8 cellular contexts compared by ENCODE assay signal in the genomic region with DNA sequence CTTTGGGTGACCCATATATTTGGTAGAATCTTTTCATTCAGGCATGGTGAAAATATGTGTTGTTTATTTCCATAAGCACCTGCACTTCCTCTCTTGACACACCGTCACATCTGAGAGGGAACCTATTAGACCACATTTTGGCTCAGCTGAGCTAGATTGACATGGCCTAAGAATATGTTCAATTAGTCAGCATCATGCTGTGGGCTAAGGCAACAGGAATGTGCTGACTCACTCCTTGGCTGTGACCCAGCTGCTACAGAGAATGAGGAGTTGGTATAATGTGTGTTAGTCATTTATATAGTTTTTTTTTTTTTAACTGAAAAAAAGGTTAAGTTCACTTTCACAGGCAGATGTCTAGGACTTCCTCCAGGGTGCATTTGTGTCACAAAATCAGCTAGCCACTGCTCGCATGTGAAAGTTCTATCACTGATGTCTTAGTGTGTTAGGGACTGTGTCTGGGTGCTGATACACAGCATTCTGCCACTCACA.
DNase-seq lines count a peak whose midpoint lies in the region; ATAC-seq and TF ChIP-seq lines count a peak whose summit lies in the region.

No MANE protein-coding gene starts in this region.

- ATAC-seq in GM21423 (IDR thresholded peaks at IDR 0.05; ENCODE audit: unreplicated experiment) = peak; percentile 96
- peak; percentile 94 for ATAC-seq in HG03558 (IDR thresholded peaks at IDR 0.05; ENCODE audit: extremely low read depth, unreplicated experiment)

- POLR2A ChIA-PET in activated CD4-positive, alpha-beta T cell treated with anti-CD3 and anti-CD28 coated beads, Interleukin-2, amount 10 ng/mL, durations not matched to agents 7 days and 5 days (lab: Charles Lee) = no interaction called here

- H3K27ac Mint-ChIP-seq in activated CD4-positive, alpha-beta T cell treated with anti-CD3 and anti-CD28 coated beads, Interleukin-2, amount 10 ng/mL, durations not matched to agents 7 days and 5 days = no peak overlapping the region

- TF ChIP-seq CTCF in vagina (IDR thresholded peaks at IDR 0.05) = no peak

- no peaks in the 10 kb centered on the region for H3K27me3 ChIP-seq in vagina

- no peaks in the 10 kb centered on the region for H3K9me3 ChIP-seq in vagina

- no peaks in the 10 kb centered on the region for H3K9me3 Mint-ChIP-seq in activated CD4-positive, alpha-beta T cell treated with anti-CD3 and anti-CD28 coated beads, Interleukin-2, amount 10 ng/mL, durations not matched to agents 7 days and 5 days

- H3K4me3 Mint-ChIP-seq in activated CD4-positive, alpha-beta T cell treated with anti-CD3 and anti-CD28 coated beads, Interleukin-2, amount 10 ng/mL, durations not matched to agents 7 days and 5 days = no peak overlapping the region

- H3K27ac ChIP-seq in vagina = no peak overlapping the region

- no peaks in the 10 kb centered on the region for H3K36me3 Mint-ChIP-seq in activated CD4-positive, alpha-beta T cell treated with anti-CD3 and anti-CD28 coated beads, Interleukin-2, amount 10 ng/mL, durations not matched to agents 7 days and 5 days (ENCODE audit: low read depth)

- H3K4me1 Mint-ChIP-seq in activated CD4-positive, alpha-beta T cell treated with anti-CD3 and anti-CD28 coated beads, Interleukin-2, amount 10 ng/mL, durations not matched to agents 7 days and 5 days = no peaks in the 10 kb centered on the region

- no peaks in the 10 kb centered on the region for H3K36me3 ChIP-seq in vagina

- DNase-seq in ELF-1 (ENCODE audit: low read depth, low spot score) = peak; percentile 79
- DNase-seq in NOMO-1 treated with DMSO at 0.1 percent for 48 hours (lab: John Stamatoyannopoulos, UW; ENCODE audit: unreplicated experiment) = peak; percentile 94
- DNase-seq in ecto neural progenitor cell (ENCODE audit: low spot score) = peak; percentile 56
- DNase-seq in medulla oblongata (ENCODE audit: extremely low spot score) = peak; percentile 83
- no peak for DNase-seq in vagina (ENCODE audit: extremely low spot score in 2 of 2)
- DNase-seq in activated CD4-positive, alpha-beta T cell treated with anti-CD3 and anti-CD28 coated beads, Interleukin-2, amount 10 ng/mL, durations not matched to agents 7 days and 5 days = no peak

- H3K27me3 Mint-ChIP-seq in activated CD4-positive, alpha-beta T cell treated with anti-CD3 and anti-CD28 coated beads, Interleukin-2, amount 10 ng/mL, durations not matched to agents 7 days and 5 days = no peaks in the 10 kb centered on the region

- intact Hi-C loops in vagina (cut with DNase I) = no loop called here

- TF ChIP-seq POLR2A in vagina (IDR thresholded peaks at IDR 0.05) = no peak

- CTCF ChIA-PET in activated CD4-positive, alpha-beta T cell treated with anti-CD3 and anti-CD28 coated beads, Interleukin-2, amount 10 ng/mL, durations not matched to agents 7 days and 5 days (lab: Charles Lee) = no interaction called here

- H3K4me1 ChIP-seq in vagina = peaks cover 8% of the 10 kb centered on the region

- H3K4me3 ChIP-seq in vagina = no peak overlapping the region

Comparison
In these comparisons a context has a peak if more than half of its experiments do, and no peak if none do; other contexts are left out.
1. DNase-seq: peak in ELF-1 (single experiment), NOMO-1 treated with DMSO at 0.1 percent for 48 hours (single experiment), ecto neural progenitor cell (single experiment) and medulla oblongata (single experiment); none in vagina (0 of 2) and activated CD4-positive, alpha-beta T cell treated with anti-CD3 and anti-CD28 coated beads, Interleukin-2, amount 10 ng/mL, durations not matched to agents 7 days and 5 days (single experiment).